In the genomic region with DNA sequence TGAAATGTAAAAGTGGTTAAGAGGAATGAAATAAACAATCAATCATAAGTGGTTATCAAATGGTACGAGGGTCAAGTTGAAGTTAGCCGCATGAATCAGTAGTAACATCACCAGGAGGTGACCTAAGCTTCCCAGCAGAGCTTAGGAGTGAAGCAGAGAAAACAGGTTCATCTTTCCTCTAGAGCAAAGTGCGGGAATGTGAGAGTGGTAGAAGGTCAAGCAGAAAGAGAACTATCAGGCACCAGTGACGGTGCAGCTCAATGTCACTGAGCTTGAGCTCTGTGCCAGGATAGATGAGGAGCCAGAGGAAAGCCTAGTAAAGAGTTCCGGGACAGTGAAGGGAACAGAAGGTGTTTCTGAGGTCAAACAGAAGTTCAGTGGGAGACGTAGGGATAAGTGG, we compare ENCODE assay signal across 19 cellular contexts.
"Had no signal": no experiment of that assay in that cellular context is flagged by ENCODE, and none has a peak within 500 bp of the region (broad histone marks: within the 10 kb centered on the region; RNA-seq: fewer than 3 reads in every experiment).

No MANE protein-coding gene starts in this region.

- H3K27me3 ChIP-seq: gastroesophageal sphincter had no signal

- H3K4me3 Mint-ChIP-seq: activated CD4-positive, alpha-beta memory T cell treated with anti-CD3 and anti-CD28 coated beads, Interleukin-2, amount 10 ng/mL, durations not matched to agents 7 days and 5 days; activated CD8-positive, alpha-beta memory T cell treated with anti-CD3 and anti-CD28 coated beads, Interleukin-2, amount 10 ng/mL, durations not matched to agents 7 days and 5 days; brain; naive thymus-derived CD8-positive, alpha-beta T cell; T-cell had no signal

- H3K4me1 Mint-ChIP-seq: brain had no signal

- H3K27me3 Mint-ChIP-seq: activated CD4-positive, alpha-beta memory T cell treated with anti-CD3 and anti-CD28 coated beads, Interleukin-2, amount 10 ng/mL, durations not matched to agents 7 days and 5 days; activated CD8-positive, alpha-beta memory T cell treated with anti-CD3 and anti-CD28 coated beads, Interleukin-2, amount 10 ng/mL, durations not matched to agents 7 days and 5 days; naive thymus-derived CD8-positive, alpha-beta T cell; T-cell had no signal

- H3K4me3 ChIP-seq: gastroesophageal sphincter had no signal

- H3K27ac Mint-ChIP-seq: activated CD4-positive, alpha-beta memory T cell treated with anti-CD3 and anti-CD28 coated beads, Interleukin-2, amount 10 ng/mL, durations not matched to agents 7 days and 5 days; activated CD8-positive, alpha-beta memory T cell treated with anti-CD3 and anti-CD28 coated beads, Interleukin-2, amount 10 ng/mL, durations not matched to agents 7 days and 5 days; activated T-helper 2 cell treated with anti-CD3 and anti-CD28 coated beads, Interferon-gamma antibody, Interleukin-2, Interleukin-4, amounts not matched to agents 10 μg/mL and 5 μg/mL and 100 μg/mL, durations not matched to agents 14 hours and 24 hours and 36 hours; brain; naive thymus-derived CD8-positive, alpha-beta T cell; T-cell had no signal

- DNase-seq: activated CD4-positive, alpha-beta memory T cell treated with anti-CD3 and anti-CD28 coated beads, Interleukin-2, amount 10 ng/mL, durations not matched to agents 7 days and 5 days; activated CD4-positive, alpha-beta T cell treated with anti-CD3 and anti-CD28 coated beads for 48 hours; activated CD4-positive, CD25-positive, alpha-beta regulatory T cell; activated CD8-positive, alpha-beta memory T cell treated with anti-CD3 and anti-CD28 coated beads, Interleukin-2, amount 10 ng/mL, durations not matched to agents 7 days and 5 days; activated naive CD4-positive, alpha-beta T cell treated with Interleukin-2 at 50 U/mL for 16 hours; activated T-cell treated with anti-CD3 and anti-CD28 coated beads, Interleukin-2, amount 50 U/mL, for 1 hour; cerebellar nuclear complex; cortex of kidney; effector CD4-positive, alpha-beta T cell; mesendoderm; naive thymus-derived CD8-positive, alpha-beta T cell; stimulated activated CD4-positive, alpha-beta T cell treated with anti-CD3 and anti-CD28 coated beads, Interleukin-12 subunit alpha, Interleukin-12 subunit beta, amount 100 ng/mL, for 4 hours; stimulated activated CD4-positive, alpha-beta T cell treated with anti-CD3 and anti-CD28 coated beads, Interleukin-1b, Interleukin-23, amount 100 ng/mL, for 48 hours; trophoblast cell had no signal

- H3K36me3 Mint-ChIP-seq: brain had no signal

- H3K4me1 ChIP-seq: parathyroid adenoma had no signal

- H3K36me3 ChIP-seq: gastroesophageal sphincter had no signal

- H3K27ac ChIP-seq: gastroesophageal sphincter, parathyroid adenoma had no signal

- H3K9me3 ChIP-seq: gastroesophageal sphincter had no signal
